In genomic region chr7:20158684-20159083, GRCh38 we compare ENCODE assay signal across 9 cellular contexts. TPM values are rescaled to one million over a fixed set of nuclear protein-coding genes. Genes with fewer than 3 reads are reported as not detected.
DNase-seq lines count a peak whose midpoint lies in the region; ATAC-seq, FAIRE-seq and TF ChIP-seq lines count a peak whose summit lies in the region.
"Had no signal": no experiment of that assay in that cellular context is flagged by ENCODE, and none has a peak within 500 bp of the region (broad histone marks: within the 10 kb centered on the region; RNA-seq: fewer than 3 reads in every experiment).

No MANE protein-coding gene starts in this region.

- H3K9ac ChIP-seq in kidney (ENCODE audit: low read length in 2 of 2): no peak overlapping the region

- no peak overlapping the region for H3K4me3 ChIP-seq in kidney (ENCODE audit: low read length in 2 of 2)
- H3K4me3 ChIP-seq in gastrocnemius medialis: no peak overlapping the region

- H3K27ac Mint-ChIP-seq in Calu3 (ENCODE audit: unreplicated experiment) (peak overlapping the region; percentile 48), WTC11 (peak overlapping the region; percentile 58; the same call in 1 of the 2 replicates)
- H3K27ac Mint-ChIP-seq in activated T-helper 2 cell treated with anti-CD3 and anti-CD28 coated beads, Interferon-gamma antibody, Interleukin-2, Interleukin-4, amounts not matched to agents 10 μg/mL and 5 μg/mL and 100 μg/mL, durations not matched to agents 14 hours and 24 hours and 36 hours: no peak overlapping the region
- H3K27ac Mint-ChIP-seq: effector memory CD8-positive, alpha-beta T cell had no signal

- TF ChIP-seq POLR2A in H54 (IDR thresholded peaks at IDR 0.05; ENCODE audit: low read depth, low read length) (no peak), gastrocnemius medialis (IDR thresholded peaks at IDR 0.05) (no peak)

- ATAC-seq in WTC11 (peak; percentile 44), gastrocnemius medialis (no peak), HG03354 (IDR thresholded peaks at IDR 0.05; ENCODE audit: poor library complexity, severe bottlenecking, unreplicated experiment) (no peak)
- ATAC-seq: effector memory CD8-positive, alpha-beta T cell had no signal

- H3K4me1 ChIP-seq in kidney (ENCODE audit: control insufficient read depth in 1 of 2, insufficient read depth in 1 of 2, low read depth in 1 of 2, low read length in 2 of 2) (no peaks in the 10 kb centered on the region), gastrocnemius medialis (no peaks in the 10 kb centered on the region)

- H3K27me3 Mint-ChIP-seq in Calu3 (ENCODE audit: unreplicated experiment) (no peaks in the 10 kb centered on the region), WTC11 (ENCODE audit: low read depth) (no peaks in the 10 kb centered on the region)
- H3K27me3 Mint-ChIP-seq in activated T-helper 2 cell treated with anti-CD3 and anti-CD28 coated beads, Interferon-gamma antibody, Interleukin-2, Interleukin-4, amounts not matched to agents 10 μg/mL and 5 μg/mL and 100 μg/mL, durations not matched to agents 14 hours and 24 hours and 36 hours (ENCODE audit: low read depth): no peaks in the 10 kb centered on the region
- H3K27me3 Mint-ChIP-seq: effector memory CD8-positive, alpha-beta T cell had no signal

- peaks cover 24% of the 10 kb centered on the region for H3K4me1 Mint-ChIP-seq in Calu3 (ENCODE audit: low read depth, unreplicated experiment)
- peaks cover 23% of the 10 kb centered on the region for H3K4me1 Mint-ChIP-seq in WTC11
- no peaks in the 10 kb centered on the region for H3K4me1 Mint-ChIP-seq in activated T-helper 2 cell treated with anti-CD3 and anti-CD28 coated beads, Interferon-gamma antibody, Interleukin-2, Interleukin-4, amounts not matched to agents 10 μg/mL and 5 μg/mL and 100 μg/mL, durations not matched to agents 14 hours and 24 hours and 36 hours (ENCODE audit: low read depth)

- H3K4me3 Mint-ChIP-seq in Calu3 (ENCODE audit: low read depth, unreplicated experiment) (no peak overlapping the region), WTC11 (no peak overlapping the region)
- H3K4me3 Mint-ChIP-seq in activated T-helper 2 cell treated with anti-CD3 and anti-CD28 coated beads, Interferon-gamma antibody, Interleukin-2, Interleukin-4, amounts not matched to agents 10 μg/mL and 5 μg/mL and 100 μg/mL, durations not matched to agents 14 hours and 24 hours and 36 hours (ENCODE audit: low read depth): no peak overlapping the region
- H3K4me3 Mint-ChIP-seq: effector memory CD8-positive, alpha-beta T cell had no signal

- H3K27ac ChIP-seq in kidney (ENCODE audit: low read depth in 2 of 2, low read length in 2 of 2) (no peak overlapping the region), gastrocnemius medialis (no peak overlapping the region)

- H3K36me3 Mint-ChIP-seq in Calu3 (ENCODE audit: insufficient read depth, unreplicated experiment) (peaks cover 89% of the 10 kb centered on the region), WTC11 (peaks cover 26% of the 10 kb centered on the region)
- H3K36me3 Mint-ChIP-seq in activated T-helper 2 cell treated with anti-CD3 and anti-CD28 coated beads, Interferon-gamma antibody, Interleukin-2, Interleukin-4, amounts not matched to agents 10 μg/mL and 5 μg/mL and 100 μg/mL, durations not matched to agents 14 hours and 24 hours and 36 hours (ENCODE audit: low read depth): no peaks in the 10 kb centered on the region

- FAIRE-seq in H54 (lab: Jason Lieb, UNC) (peak; percentile 57), kidney (lab: Jason Lieb, UNC) (no peak)

- BruUV-seq in Calu3 (replicated peaks; lab: Mats Ljungman, UMichigan): TSS peak; percentile 29

- intact Hi-C loops in Calu3 (cut with micrococcal nuclease; ENCODE audit: unreplicated experiment) (loop anchor here (1.0 to 10.0 kb wide), 4 partner anchors 153 to 489 kb away; no protein-coding TSS in a partner anchor), kidney (cut with DNase I) (no loop called here), gastrocnemius medialis (cut with DNase I; ENCODE audit: low total_unique reads) (no loop called here)
- intact Hi-C loops in activated T-helper 2 cell treated with anti-CD3 and anti-CD28 coated beads, Interferon-gamma antibody, Interleukin-2, Interleukin-4, amounts not matched to agents 10 μg/mL and 5 μg/mL and 100 μg/mL, durations not matched to agents 14 hours and 24 hours and 36 hours (cut with micrococcal nuclease): no loop called here

- H3K27me3 ChIP-seq in gastrocnemius medialis: no peaks in the 10 kb centered on the region

- DNase-seq in Calu3 (peak; percentile 20), H54 (ENCODE audit: insufficient read length, low spot score) (no peak), WTC11 (ENCODE audit: low spot score) (no peak), kidney (no peak), gastrocnemius medialis (no peak), germinal center (ENCODE audit: low spot score) (no peak)
- DNase-seq in activated T-helper 2 cell treated with anti-CD3 and anti-CD28 coated beads, Interferon-gamma antibody, Interleukin-2, Interleukin-4, amounts not matched to agents 10 μg/mL and 5 μg/mL and 100 μg/mL, durations not matched to agents 14 hours and 24 hours and 36 hours (ENCODE audit: low spot score): no peak
- DNase-seq: effector memory CD8-positive, alpha-beta T cell had no signal

- CTCF ChIA-PET in Calu3 (lab: Charles Lee) (interaction anchor here (0.6 to 2.0 kb wide), 8 partner anchors 14 to 445 kb away, joined by 3 to 12 read pairs (median 3); partner anchors contain the start of gene MACC1), WTC11 (lab: Charles Lee) (interaction anchor here (1.2 to 2.1 kb wide), 3 partner anchors 14 to 282 kb away, joined by 3 to 10 read pairs (median 3); no protein-coding TSS in a partner anchor)

- in situ Hi-C loops in gastrocnemius medialis (cut with MboI; ENCODE audit: low sequenced_read_pairs in 4 of 4): no loop called here

- POLR2A ChIA-PET in WTC11 (lab: Charles Lee): no interaction called here

- no peaks in the 10 kb centered on the region for H3K9me3 ChIP-seq in kidney (ENCODE audit: control insufficient read depth in 1 of 2, low read length in 2 of 2)
- no peaks in the 10 kb centered on the region for H3K9me3 ChIP-seq in gastrocnemius medialis

- H3K36me3 ChIP-seq in kidney (ENCODE audit: control insufficient read depth in 1 of 2, insufficient read depth in 2 of 2, low read length in 2 of 2) (peaks cover 0 to 7% of the 10 kb centered on the region in 2 donors), gastrocnemius medialis (no peaks in the 10 kb centered on the region)

- TF ChIP-seq CTCF in Calu3 (IDR thresholded peaks at IDR 0.05; ENCODE audit: unreplicated experiment) (no peak), WTC11 (IDR thresholded peaks at IDR 0.05) (no peak), kidney (IDR thresholded peaks at IDR 0.05; ENCODE audit: borderline replicate concordance, extremely low read depth, insufficient read depth) (peak; percentile 21), gastrocnemius medialis (IDR thresholded peaks at IDR 0.05 in 4 of 5, conservative IDR thresholded peaks at IDR 0.05 in 1 of 5) (no peak)

- H3K9me3 Mint-ChIP-seq in Calu3 (ENCODE audit: low read depth, unreplicated experiment) (no peaks in the 10 kb centered on the region), WTC11 (no peaks in the 10 kb centered on the region; the same call in 1 of the 2 replicates)
- H3K9me3 Mint-ChIP-seq in activated T-helper 2 cell treated with anti-CD3 and anti-CD28 coated beads, Interferon-gamma antibody, Interleukin-2, Interleukin-4, amounts not matched to agents 10 μg/mL and 5 μg/mL and 100 μg/mL, durations not matched to agents 14 hours and 24 hours and 36 hours: no peaks in the 10 kb centered on the region
- H3K9me3 Mint-ChIP-seq: effector memory CD8-positive, alpha-beta T cell had no signal

TF ChIP-seq in WTC11, 78 proteins besides CTCF, POLR2A, EP300 and RAD21:
- TF ChIP-seq JUN (CRISPR knock-in tag; IDR thresholded peaks at IDR 0.05) (no peak), ATF2 (CRISPR knock-in tag; IDR thresholded peaks at IDR 0.05; ENCODE audit: borderline replicate concordance, low read depth) (no peak)

RNA-seq across cellular contexts. Expression of gene MACC1, which starts 58.5 kb away (rescaled TPM):
- 190 and 199 TPM in 2 replicates for total RNA-seq in Calu3 (2022)
- 14.6 to 23.0 TPM (median 22.4 TPM) in 3 replicates for total RNA-seq in WTC11 (2021)
- 72.6 TPM for total RNA-seq in kidney
- 3.7 TPM for polyA plus RNA-seq in kidney (ENCODE audit: insufficient read depth, low read depth, low replicate concordance)
- not detected for total RNA-seq in gastrocnemius medialis
- total RNA-seq in activated T-helper 2 cell treated with anti-CD3 and anti-CD28 coated beads, Interferon-gamma antibody, Interleukin-2, Interleukin-4, amounts not matched to agents 10 μg/mL and 5 μg/mL and 100 μg/mL, durations not matched to agents 14 hours and 24 hours and 36 hours: not detected in 2 replicates

Comparison
In these comparisons a context has a peak if more than half of its experiments do, and no peak if none do; other contexts are left out.
1. RNA of gene MACC1, which starts 58.5 kb away (total RNA-seq): 190 to 199 TPM in Calu3, 72.6 TPM in kidney (single experiment) and 14.6 to 23.0 TPM in WTC11; not detected in gastrocnemius medialis and not detected in activated T-helper 2 cell treated with anti-CD3 and anti-CD28 coated beads, Interferon-gamma antibody, Interleukin-2, Interleukin-4, amounts not matched to agents 10 μg/mL and 5 μg/mL and 100 μg/mL, durations not matched to agents 14 hours and 24 hours and 36 hours; every median in the first group is over 10 times any median in the second.